In the genomic region with DNA sequence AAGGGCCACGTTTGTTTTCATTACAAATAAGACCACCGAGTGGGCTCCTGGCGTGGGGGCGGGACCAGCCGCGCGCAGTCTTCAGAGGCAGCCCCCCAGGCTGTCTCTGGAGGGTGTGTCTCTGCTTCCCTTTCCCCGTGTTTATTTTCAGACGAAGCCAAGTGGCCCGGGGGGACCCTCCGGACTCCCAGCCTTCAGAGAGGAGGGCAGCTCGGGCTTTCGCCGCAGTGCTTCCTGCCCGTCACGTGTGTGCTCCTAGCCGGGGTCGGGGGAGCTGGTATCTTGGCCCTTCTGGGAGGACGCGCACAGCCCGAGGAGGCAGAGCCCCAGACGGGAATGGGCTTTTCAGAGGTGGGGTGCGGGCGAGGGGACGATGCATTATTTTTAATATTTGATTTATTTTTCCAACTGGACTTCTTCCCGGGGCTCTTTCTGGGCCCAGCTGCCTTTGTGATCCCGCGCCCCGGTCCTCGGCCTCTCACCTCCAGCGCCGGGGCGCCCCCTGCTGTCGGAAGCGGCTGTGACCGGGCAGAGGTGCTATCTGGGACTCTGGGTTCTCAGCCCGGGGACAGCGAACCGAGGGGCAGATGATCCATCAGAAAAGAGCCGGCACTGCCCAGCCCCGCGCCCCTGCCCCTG, we compare ENCODE assay signal across 1 cellular context.
TF ChIP-seq lines count a peak whose summit lies in the region.

No MANE protein-coding gene starts in this region.

TF ChIP-seq in K562, 482 proteins besides CTCF, POLR2A, EP300 and RAD21 (continued from another document and continues in another):
- TF ChIP-seq, protein P1, sequence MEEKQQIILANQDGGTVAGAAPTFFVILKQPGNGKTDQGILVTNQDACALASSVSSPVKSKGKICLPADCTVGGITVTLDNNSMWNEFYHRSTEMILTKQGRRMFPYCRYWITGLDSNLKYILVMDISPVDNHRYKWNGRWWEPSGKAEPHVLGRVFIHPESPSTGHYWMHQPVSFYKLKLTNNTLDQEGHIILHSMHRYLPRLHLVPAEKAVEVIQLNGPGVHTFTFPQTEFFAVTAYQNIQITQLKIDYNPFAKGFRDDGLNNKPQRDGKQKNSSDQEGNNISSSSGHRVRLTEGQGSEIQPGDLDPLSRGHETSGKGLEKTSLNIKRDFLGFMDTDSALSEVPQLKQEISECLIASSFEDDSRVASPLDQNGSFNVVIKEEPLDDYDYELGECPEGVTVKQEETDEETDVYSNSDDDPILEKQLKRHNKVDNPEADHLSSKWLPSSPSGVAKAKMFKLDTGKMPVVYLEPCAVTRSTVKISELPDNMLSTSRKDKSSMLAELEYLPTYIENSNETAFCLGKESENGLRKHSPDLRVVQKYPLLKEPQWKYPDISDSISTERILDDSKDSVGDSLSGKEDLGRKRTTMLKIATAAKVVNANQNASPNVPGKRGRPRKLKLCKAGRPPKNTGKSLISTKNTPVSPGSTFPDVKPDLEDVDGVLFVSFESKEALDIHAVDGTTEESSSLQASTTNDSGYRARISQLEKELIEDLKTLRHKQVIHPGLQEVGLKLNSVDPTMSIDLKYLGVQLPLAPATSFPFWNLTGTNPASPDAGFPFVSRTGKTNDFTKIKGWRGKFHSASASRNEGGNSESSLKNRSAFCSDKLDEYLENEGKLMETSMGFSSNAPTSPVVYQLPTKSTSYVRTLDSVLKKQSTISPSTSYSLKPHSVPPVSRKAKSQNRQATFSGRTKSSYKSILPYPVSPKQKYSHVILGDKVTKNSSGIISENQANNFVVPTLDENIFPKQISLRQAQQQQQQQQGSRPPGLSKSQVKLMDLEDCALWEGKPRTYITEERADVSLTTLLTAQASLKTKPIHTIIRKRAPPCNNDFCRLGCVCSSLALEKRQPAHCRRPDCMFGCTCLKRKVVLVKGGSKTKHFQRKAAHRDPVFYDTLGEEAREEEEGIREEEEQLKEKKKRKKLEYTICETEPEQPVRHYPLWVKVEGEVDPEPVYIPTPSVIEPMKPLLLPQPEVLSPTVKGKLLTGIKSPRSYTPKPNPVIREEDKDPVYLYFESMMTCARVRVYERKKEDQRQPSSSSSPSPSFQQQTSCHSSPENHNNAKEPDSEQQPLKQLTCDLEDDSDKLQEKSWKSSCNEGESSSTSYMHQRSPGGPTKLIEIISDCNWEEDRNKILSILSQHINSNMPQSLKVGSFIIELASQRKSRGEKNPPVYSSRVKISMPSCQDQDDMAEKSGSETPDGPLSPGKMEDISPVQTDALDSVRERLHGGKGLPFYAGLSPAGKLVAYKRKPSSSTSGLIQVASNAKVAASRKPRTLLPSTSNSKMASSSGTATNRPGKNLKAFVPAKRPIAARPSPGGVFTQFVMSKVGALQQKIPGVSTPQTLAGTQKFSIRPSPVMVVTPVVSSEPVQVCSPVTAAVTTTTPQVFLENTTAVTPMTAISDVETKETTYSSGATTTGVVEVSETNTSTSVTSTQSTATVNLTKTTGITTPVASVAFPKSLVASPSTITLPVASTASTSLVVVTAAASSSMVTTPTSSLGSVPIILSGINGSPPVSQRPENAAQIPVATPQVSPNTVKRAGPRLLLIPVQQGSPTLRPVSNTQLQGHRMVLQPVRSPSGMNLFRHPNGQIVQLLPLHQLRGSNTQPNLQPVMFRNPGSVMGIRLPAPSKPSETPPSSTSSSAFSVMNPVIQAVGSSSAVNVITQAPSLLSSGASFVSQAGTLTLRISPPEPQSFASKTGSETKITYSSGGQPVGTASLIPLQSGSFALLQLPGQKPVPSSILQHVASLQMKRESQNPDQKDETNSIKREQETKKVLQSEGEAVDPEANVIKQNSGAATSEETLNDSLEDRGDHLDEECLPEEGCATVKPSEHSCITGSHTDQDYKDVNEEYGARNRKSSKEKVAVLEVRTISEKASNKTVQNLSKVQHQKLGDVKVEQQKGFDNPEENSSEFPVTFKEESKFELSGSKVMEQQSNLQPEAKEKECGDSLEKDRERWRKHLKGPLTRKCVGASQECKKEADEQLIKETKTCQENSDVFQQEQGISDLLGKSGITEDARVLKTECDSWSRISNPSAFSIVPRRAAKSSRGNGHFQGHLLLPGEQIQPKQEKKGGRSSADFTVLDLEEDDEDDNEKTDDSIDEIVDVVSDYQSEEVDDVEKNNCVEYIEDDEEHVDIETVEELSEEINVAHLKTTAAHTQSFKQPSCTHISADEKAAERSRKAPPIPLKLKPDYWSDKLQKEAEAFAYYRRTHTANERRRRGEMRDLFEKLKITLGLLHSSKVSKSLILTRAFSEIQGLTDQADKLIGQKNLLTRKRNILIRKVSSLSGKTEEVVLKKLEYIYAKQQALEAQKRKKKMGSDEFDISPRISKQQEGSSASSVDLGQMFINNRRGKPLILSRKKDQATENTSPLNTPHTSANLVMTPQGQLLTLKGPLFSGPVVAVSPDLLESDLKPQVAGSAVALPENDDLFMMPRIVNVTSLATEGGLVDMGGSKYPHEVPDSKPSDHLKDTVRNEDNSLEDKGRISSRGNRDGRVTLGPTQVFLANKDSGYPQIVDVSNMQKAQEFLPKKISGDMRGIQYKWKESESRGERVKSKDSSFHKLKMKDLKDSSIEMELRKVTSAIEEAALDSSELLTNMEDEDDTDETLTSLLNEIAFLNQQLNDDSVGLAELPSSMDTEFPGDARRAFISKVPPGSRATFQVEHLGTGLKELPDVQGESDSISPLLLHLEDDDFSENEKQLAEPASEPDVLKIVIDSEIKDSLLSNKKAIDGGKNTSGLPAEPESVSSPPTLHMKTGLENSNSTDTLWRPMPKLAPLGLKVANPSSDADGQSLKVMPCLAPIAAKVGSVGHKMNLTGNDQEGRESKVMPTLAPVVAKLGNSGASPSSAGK (IDR thresholded peaks at IDR 0.05), result peak; percentile 81
- TF ChIP-seq CC2D1A (IDR thresholded peaks at IDR 0.05) (0 out of 2 replicates have a peak, but pooled peaks have one; percentile 35), BHLHE40 (IDR thresholded peaks at IDR 0.05; ENCODE audit: low read length) (peak; percentile 45; the same call in 1 of the 2 replicates), RBFOX2 (IDR thresholded peaks at IDR 0.05; ENCODE audit: low read depth, low read length) (peak; percentile 59), MYC (IDR thresholded peaks at IDR 0.05; ENCODE audit: low read depth, low read length) (0 out of 2 replicates have a peak, but pooled peaks have one; percentile 17), MYC (CRISPR knock-in tag; IDR thresholded peaks at IDR 0.05; ENCODE audit: borderline replicate concordance, low read depth) (no peak), ZNF12 (CRISPR knock-in tag; IDR thresholded peaks at IDR 0.05) (no peak), NONO (IDR thresholded peaks at IDR 0.05; ENCODE audit: low read depth in 2 of 2, low read length in 1 of 2) (peak in 1 of 2 experiments; percentile 29; a peak in 1 of 4 replicates), ZBTB7A (IDR thresholded peaks at IDR 0.05; ENCODE audit: borderline replicate concordance, control insufficient read depth, low read depth, low read length) (peak; percentile 46; the same call in 1 of the 2 replicates), TGIF2 (CRISPR knock-in tag; IDR thresholded peaks at IDR 0.05) (no peak), NFRKB (IDR thresholded peaks at IDR 0.05; ENCODE audit: low read depth) (peak; percentile 20; the same call in 1 of the 2 replicates), KHSRP (IDR thresholded peaks at IDR 0.05) (no peak), SRSF1 (IDR thresholded peaks at IDR 0.05; ENCODE audit: low read depth, low read length) (no peak), ATF7 (IDR thresholded peaks at IDR 0.05) (0 out of 2 replicates have a peak, but pooled peaks have one; percentile 37), SMARCE1 (IDR thresholded peaks at IDR 0.05) (0 out of 2 replicates have a peak, but pooled peaks have one; percentile 18), ZFX (CRISPR knock-in tag; IDR thresholded peaks at IDR 0.05) (peak; percentile 73), SMC3 (conservative IDR thresholded peaks at IDR 0.05; ENCODE audit: insufficient read depth, low read depth, low read length) (peak; percentile 84), GABPB1 (CRISPR knock-in tag; IDR thresholded peaks at IDR 0.05) (no peak), L3MBTL2 (IDR thresholded peaks at IDR 0.05) (peak; percentile 84), YY1 (IDR thresholded peaks at IDR 0.05; ENCODE audit: borderline replicate concordance in 1 of 3, control insufficient read depth in 1 of 3, extremely low read depth in 1 of 3, insufficient read depth in 3 of 3, insufficient read length in 1 of 3, insufficient replicate concordance in 2 of 3, low read depth in 1 of 3, low read length in 2 of 3) (no peak), FOXJ2 (tag; IDR thresholded peaks at IDR 0.05) (no peak), MAZ (CRISPR knock-in tag; conservative IDR thresholded peaks at IDR 0.05 in 1 of 2, IDR thresholded peaks at IDR 0.05 in 1 of 2) (peak in 1 of 2 experiments; percentile 37; a peak in 1 of 4 replicates), EGR1 (conservative IDR thresholded peaks at IDR 0.05) (0 out of 2 replicates have a peak, but pooled peaks have one; percentile 9), THRAP3 (IDR thresholded peaks at IDR 0.05; ENCODE audit: borderline replicate concordance) (no peak)
- TF ChIP-seq, protein P2, sequence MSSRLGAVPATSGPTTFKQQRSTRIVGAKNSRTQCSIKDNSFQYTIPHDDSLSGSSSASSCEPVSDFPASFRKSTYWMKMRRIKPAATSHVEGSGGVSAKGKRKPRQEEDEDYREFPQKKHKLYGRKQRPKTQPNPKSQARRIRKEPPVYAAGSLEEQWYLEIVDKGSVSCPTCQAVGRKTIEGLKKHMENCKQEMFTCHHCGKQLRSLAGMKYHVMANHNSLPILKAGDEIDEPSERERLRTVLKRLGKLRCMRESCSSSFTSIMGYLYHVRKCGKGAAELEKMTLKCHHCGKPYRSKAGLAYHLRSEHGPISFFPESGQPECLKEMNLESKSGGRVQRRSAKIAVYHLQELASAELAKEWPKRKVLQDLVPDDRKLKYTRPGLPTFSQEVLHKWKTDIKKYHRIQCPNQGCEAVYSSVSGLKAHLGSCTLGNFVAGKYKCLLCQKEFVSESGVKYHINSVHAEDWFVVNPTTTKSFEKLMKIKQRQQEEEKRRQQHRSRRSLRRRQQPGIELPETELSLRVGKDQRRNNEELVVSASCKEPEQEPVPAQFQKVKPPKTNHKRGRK (tag; IDR thresholded peaks at IDR 0.05), result no peak
- TF ChIP-seq, protein P3, sequence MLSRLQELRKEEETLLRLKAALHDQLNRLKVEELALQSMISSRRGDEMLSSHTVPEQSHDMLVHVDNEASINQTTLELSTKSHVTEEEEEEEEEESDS (CRISPR knock-in tag; IDR thresholded peaks at IDR 0.05), result no peak
- TF ChIP-seq, protein P4, sequence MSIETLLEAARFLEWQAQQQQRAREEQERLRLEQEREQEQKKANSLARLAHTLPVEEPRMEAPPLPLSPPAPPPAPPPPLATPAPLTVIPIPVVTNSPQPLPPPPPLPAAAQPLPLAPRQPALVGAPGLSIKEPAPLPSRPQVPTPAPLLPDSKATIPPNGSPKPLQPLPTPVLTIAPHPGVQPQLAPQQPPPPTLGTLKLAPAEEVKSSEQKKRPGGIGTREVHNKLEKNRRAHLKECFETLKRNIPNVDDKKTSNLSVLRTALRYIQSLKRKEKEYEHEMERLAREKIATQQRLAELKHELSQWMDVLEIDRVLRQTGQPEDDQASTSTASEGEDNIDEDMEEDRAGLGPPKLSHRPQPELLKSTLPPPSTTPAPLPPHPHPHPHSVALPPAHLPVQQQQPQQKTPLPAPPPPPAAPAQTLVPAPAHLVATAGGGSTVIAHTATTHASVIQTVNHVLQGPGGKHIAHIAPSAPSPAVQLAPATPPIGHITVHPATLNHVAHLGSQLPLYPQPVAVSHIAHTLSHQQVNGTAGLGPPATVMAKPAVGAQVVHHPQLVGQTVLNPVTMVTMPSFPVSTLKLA (conservative IDR thresholded peaks at IDR 0.05), result 0 out of 4 replicates have a peak, but pooled peaks of 1 of the 2 experiments have one; percentile 17
- TF ChIP-seq, protein P5, sequence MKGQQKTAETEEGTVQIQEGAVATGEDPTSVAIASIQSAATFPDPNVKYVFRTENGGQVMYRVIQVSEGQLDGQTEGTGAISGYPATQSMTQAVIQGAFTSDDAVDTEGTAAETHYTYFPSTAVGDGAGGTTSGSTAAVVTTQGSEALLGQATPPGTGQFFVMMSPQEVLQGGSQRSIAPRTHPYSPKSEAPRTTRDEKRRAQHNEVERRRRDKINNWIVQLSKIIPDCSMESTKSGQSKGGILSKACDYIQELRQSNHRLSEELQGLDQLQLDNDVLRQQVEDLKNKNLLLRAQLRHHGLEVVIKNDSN (CRISPR knock-in tag; IDR thresholded peaks at IDR 0.05), result peak; percentile 53; the same call in 1 of the 2 replicates
- TF ChIP-seq, protein P6, sequence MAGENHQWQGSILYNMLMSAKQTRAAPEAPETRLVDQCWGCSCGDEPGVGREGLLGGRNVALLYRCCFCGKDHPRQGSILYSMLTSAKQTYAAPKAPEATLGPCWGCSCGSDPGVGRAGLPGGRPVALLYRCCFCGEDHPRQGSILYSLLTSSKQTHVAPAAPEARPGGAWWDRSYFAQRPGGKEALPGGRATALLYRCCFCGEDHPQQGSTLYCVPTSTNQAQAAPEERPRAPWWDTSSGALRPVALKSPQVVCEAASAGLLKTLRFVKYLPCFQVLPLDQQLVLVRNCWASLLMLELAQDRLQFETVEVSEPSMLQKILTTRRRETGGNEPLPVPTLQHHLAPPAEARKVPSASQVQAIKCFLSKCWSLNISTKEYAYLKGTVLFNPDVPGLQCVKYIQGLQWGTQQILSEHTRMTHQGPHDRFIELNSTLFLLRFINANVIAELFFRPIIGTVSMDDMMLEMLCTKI (IDR thresholded peaks at IDR 0.05; ENCODE audit: partially characterized antibody), result no peak
- TF ChIP-seq, protein P7, sequence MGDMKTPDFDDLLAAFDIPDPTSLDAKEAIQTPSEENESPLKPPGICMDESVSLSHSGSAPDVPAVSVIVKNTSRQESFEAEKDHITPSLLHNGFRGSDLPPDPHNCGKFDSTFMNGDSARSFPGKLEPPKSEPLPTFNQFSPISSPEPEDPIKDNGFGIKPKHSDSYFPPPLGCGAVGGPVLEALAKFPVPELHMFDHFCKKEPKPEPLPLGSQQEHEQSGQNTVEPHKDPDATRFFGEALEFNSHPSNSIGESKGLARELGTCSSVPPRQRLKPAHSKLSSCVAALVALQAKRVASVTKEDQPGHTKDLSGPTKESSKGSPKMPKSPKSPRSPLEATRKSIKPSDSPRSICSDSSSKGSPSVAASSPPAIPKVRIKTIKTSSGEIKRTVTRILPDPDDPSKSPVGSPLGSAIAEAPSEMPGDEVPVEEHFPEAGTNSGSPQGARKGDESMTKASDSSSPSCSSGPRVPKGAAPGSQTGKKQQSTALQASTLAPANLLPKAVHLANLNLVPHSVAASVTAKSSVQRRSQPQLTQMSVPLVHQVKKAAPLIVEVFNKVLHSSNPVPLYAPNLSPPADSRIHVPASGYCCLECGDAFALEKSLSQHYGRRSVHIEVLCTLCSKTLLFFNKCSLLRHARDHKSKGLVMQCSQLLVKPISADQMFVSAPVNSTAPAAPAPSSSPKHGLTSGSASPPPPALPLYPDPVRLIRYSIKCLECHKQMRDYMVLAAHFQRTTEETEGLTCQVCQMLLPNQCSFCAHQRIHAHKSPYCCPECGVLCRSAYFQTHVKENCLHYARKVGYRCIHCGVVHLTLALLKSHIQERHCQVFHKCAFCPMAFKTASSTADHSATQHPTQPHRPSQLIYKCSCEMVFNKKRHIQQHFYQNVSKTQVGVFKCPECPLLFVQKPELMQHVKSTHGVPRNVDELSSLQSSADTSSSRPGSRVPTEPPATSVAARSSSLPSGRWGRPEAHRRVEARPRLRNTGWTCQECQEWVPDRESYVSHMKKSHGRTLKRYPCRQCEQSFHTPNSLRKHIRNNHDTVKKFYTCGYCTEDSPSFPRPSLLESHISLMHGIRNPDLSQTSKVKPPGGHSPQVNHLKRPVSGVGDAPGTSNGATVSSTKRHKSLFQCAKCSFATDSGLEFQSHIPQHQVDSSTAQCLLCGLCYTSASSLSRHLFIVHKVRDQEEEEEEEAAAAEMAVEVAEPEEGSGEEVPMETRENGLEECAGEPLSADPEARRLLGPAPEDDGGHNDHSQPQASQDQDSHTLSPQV (IDR thresholded peaks at IDR 0.05), result peak; percentile 71
- TF ChIP-seq, protein P8, sequence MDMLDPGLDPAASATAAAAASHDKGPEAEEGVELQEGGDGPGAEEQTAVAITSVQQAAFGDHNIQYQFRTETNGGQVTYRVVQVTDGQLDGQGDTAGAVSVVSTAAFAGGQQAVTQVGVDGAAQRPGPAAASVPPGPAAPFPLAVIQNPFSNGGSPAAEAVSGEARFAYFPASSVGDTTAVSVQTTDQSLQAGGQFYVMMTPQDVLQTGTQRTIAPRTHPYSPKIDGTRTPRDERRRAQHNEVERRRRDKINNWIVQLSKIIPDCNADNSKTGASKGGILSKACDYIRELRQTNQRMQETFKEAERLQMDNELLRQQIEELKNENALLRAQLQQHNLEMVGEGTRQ (CRISPR knock-in tag; IDR thresholded peaks at IDR 0.05), result peak; percentile 70
